8 cellular contexts compared by ENCODE assay signal in the genomic region with DNA sequence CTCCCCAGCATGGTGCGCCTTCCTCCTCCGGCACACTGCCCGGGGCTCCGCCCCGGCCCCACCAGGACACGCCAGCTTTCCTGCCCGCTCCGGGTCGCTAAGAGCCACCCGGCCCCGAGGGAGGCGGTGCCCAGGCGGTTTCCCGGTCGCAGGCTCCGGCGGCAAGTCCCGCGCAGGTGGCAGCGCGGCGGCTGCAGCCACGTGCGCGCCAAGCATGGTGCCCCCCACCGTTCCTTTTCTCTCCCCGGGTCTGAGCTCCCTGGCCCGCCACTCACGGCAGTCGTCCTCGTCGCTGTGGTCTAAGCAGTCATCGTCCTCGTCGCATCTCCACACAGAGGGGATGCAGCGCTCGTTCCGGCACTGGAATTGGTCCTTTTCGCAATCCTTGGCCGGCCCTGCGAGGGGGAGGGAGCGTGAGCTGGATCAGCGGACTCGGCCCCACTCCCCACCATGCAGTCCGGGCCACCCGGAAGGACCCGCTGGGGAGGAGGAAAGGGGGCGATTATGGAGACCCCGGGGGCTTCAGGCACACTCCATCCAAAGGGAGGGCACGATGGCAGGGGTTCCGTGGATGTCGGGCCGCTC. TPM values are rescaled to one million over a fixed set of nuclear protein-coding genes. Genes with fewer than 3 reads are reported as not detected.
DNase-seq lines count a peak whose midpoint lies in the region; ATAC-seq and TF ChIP-seq lines count a peak whose summit lies in the region.

No MANE protein-coding gene starts in this region.

- in situ Hi-C loops in SK-MEL-5 (cut with HindIII; ENCODE audit: low pct_unique_long_range_greater_than_20kb, low sequenced_read_pairs): no loop called here

- TF ChIP-seq CTCF in DOHH2 (IDR thresholded peaks at IDR 0.05; ENCODE audit: low read depth, low read length, poor library complexity, severe bottlenecking): no peak
- no peak for TF ChIP-seq CTCF in upper lobe of left lung (IDR thresholded peaks at IDR 0.05)

- H3K9me3 ChIP-seq in DOHH2 (ENCODE audit: control insufficient read depth, insufficient read depth, low read length): no peaks in the 10 kb centered on the region
- H3K9me3 ChIP-seq in upper lobe of left lung: no peaks in the 10 kb centered on the region

- peak overlapping the region; percentile 90 for H3K27ac Mint-ChIP-seq in central memory CD8-positive, alpha-beta T cell (ENCODE audit: low read depth)
- peak overlapping the region; percentile 79 for H3K27ac Mint-ChIP-seq in memory B cell

- peaks cover 61% of the 10 kb centered on the region for H3K79me2 ChIP-seq in DOHH2 (ENCODE audit: control insufficient read depth, low read length)

- ATAC-seq in GM19372 (IDR thresholded peaks at IDR 0.05; ENCODE audit: low read depth, unreplicated experiment): peak; percentile 26
- ATAC-seq in HG03342 (IDR thresholded peaks at IDR 0.05; ENCODE audit: unreplicated experiment): peak; percentile 21
- peak; percentile 2 for ATAC-seq in central memory CD8-positive, alpha-beta T cell (replicated peaks; ENCODE audit: extremely low read depth, poor library complexity, severe bottlenecking)
- ATAC-seq in memory B cell (ENCODE audit: low read depth): peak; percentile 10
- ATAC-seq in upper lobe of left lung (ENCODE audit: low FRiP score in 2 of 2): peak; percentile 47 to 52

- H3K9me3 Mint-ChIP-seq in central memory CD8-positive, alpha-beta T cell: no peaks in the 10 kb centered on the region
- H3K9me3 Mint-ChIP-seq in memory B cell: no peaks in the 10 kb centered on the region

- no peaks in the 10 kb centered on the region for H3K27me3 ChIP-seq in DOHH2 (ENCODE audit: control insufficient read depth, low read length)
- H3K27me3 ChIP-seq in upper lobe of left lung: no peaks in the 10 kb centered on the region

- TF ChIP-seq POLR2A in upper lobe of left lung (IDR thresholded peaks at IDR 0.05): no peak

- H3K4me2 ChIP-seq in DOHH2 (ENCODE audit: low read length): peak overlapping the region; percentile 68

- no peaks in the 10 kb centered on the region for H3K27me3 Mint-ChIP-seq in central memory CD8-positive, alpha-beta T cell
- H3K27me3 Mint-ChIP-seq in memory B cell: no peaks in the 10 kb centered on the region

- H3K4me3 ChIP-seq in DOHH2 (ENCODE audit: low read length) (peak overlapping the region; percentile 82), upper lobe of left lung (peak overlapping the region; percentile 67 to 78 (median 76))

- H3K4me1 ChIP-seq in DOHH2 (ENCODE audit: control insufficient read depth, low read length) (peaks cover 23% of the 10 kb centered on the region), upper lobe of left lung (peaks cover 24 to 33% (median 25%) of the 10 kb centered on the region in 4 donors)

- TF ChIP-seq EP300 in upper lobe of left lung (IDR thresholded peaks at IDR 0.05): no peak

- peak overlapping the region; percentile 93 for H3K4me3 Mint-ChIP-seq in central memory CD8-positive, alpha-beta T cell
- H3K4me3 Mint-ChIP-seq in memory B cell: peak overlapping the region; percentile 92

- H3K4me1 Mint-ChIP-seq in central memory CD8-positive, alpha-beta T cell: peaks cover 34% of the 10 kb centered on the region
- peaks cover 13% of the 10 kb centered on the region for H3K4me1 Mint-ChIP-seq in memory B cell

- 0 to 1% methylated on average over 12 to 44 of the region's 53 CpGs for WGBS in upper lobe of left lung, 2 donors

- peaks cover 52% of the 10 kb centered on the region for H3K36me3 ChIP-seq in DOHH2 (ENCODE audit: control insufficient read depth, low read length)
- no peaks in the 10 kb centered on the region for H3K36me3 ChIP-seq in upper lobe of left lung

- peaks cover 25% of the 10 kb centered on the region for H4K20me1 ChIP-seq in DOHH2 (ENCODE audit: control insufficient read depth, insufficient read depth, low read depth, low read length)

- H3K9me2 ChIP-seq in DOHH2 (replicated peaks; ENCODE audit: control insufficient read depth, low read length): no peaks in the 10 kb centered on the region

- DNase-seq in SK-MEL-5 (ENCODE audit: low read depth, low spot score) (peak; percentile 14), memory B cell (ENCODE audit: low spot score in 2 of 2) (peak in 1 of 2 donors; percentile 23), upper lobe of left lung (peak in 1 of 2 donors; percentile 71), mesenteric fat pad (ENCODE audit: low spot score) (no peak)
- peak in 1 of 2 donors; percentile 19 for DNase-seq in central memory CD8-positive, alpha-beta T cell (ENCODE audit: low spot score in 2 of 2)

- peaks cover 6% of the 10 kb centered on the region for H3K36me3 Mint-ChIP-seq in central memory CD8-positive, alpha-beta T cell (ENCODE audit: insufficient read depth)
- H3K36me3 Mint-ChIP-seq in memory B cell: no peaks in the 10 kb centered on the region

- peak overlapping the region; percentile 84 for H3K27ac ChIP-seq in DOHH2 (ENCODE audit: low read depth, low read length)
- H3K27ac ChIP-seq in upper lobe of left lung: peak overlapping the region; percentile 67 to 81 (median 74)

- H3F3A ChIP-seq in DOHH2 (ENCODE audit: control insufficient read depth, insufficient read depth): no peaks in the 10 kb centered on the region

RNA-seq across cellular contexts. Expression of gene LRP8, which starts 1.2 kb away (rescaled TPM):
- total RNA-seq in SK-MEL-5 (2014; rRNA removed; shearing (Covaris generic)): 25.6 and 28.6 TPM in 2 replicates
- 38.2 and 43.2 TPM in 2 replicates for polyA plus RNA-seq in SK-MEL-5 (2015; cell fraction: cytosol; rRNA removed)
- polyA plus RNA-seq in SK-MEL-5 (2015; cell fraction: nucleus; rRNA removed): 140 and 145 TPM in 2 replicates
- total RNA-seq in upper lobe of left lung: 10 to 100 TPM in 4 of 6 donors, 1 to 10 TPM in 2; 4.6 to 23.0 (median 11.1) TPM
- 9.9 TPM for total RNA-seq in mesenteric fat pad
